20 cellular contexts compared by ENCODE assay signal in the genomic region with DNA sequence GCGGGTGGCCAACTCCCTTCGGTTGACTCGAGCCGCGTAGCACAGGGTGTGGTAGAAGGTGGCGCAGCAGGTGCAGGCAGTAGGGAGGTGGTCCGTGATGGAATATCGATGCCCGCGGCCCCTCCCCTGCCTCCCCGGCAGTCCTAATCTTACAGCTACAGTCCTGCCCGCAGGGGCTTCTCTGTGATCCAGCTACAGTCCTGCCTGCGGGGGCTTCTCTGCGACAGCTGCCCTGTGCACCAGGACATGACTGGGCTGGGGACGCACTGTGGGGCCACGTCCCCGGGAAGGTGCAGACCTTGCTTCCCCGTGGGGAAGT.
"Had no signal": no experiment of that assay in that cellular context is flagged by ENCODE, and none has a peak within 500 bp of the region (broad histone marks: within the 10 kb centered on the region; RNA-seq: fewer than 3 reads in every experiment).

No MANE protein-coding gene starts in this region.

- H3K4me3 ChIP-seq: colonic mucosa, esophagus squamous epithelium, left ventricle myocardium inferior, mucosa of descending colon, pancreas, psoas muscle, thoracic aorta, uterus had no signal

- H3K27ac ChIP-seq: colonic mucosa, epithelial cell of prostate, esophagus squamous epithelium, left ventricle myocardium inferior, pancreas, psoas muscle, thoracic aorta, uterus had no signal

- ATAC-seq: activated CD4-positive, alpha-beta T cell treated with anti-CD3 and anti-CD28 coated beads for 36 hours; activated T-cell treated with anti-CD3 and anti-CD28 coated beads, Interleukin-2, amount 50 U/mL, for 72 hours; mucosa of descending colon; pancreas; psoas muscle had no signal

- H3K27ac Mint-ChIP-seq: activated CD4-positive, alpha-beta T cell treated with anti-CD3 and anti-CD28 coated beads for 36 hours; activated naive CD8-positive, alpha-beta T cell; activated T-cell treated with anti-CD3 and anti-CD28 coated beads, Interleukin-2, amount 50 U/mL, for 72 hours had no signal

- H3K9me3 Mint-ChIP-seq: activated T-cell treated with anti-CD3 and anti-CD28 coated beads, Interleukin-2, amount 50 U/mL, for 72 hours had no signal

- H3K9me3 ChIP-seq: colonic mucosa, esophagus squamous epithelium, mucosa of descending colon, pancreas, psoas muscle, thoracic aorta, uterus had no signal

- H3K27me3 ChIP-seq: colonic mucosa, pancreas, uterus had no signal

- H3K4me3 Mint-ChIP-seq: activated CD4-positive, alpha-beta T cell treated with anti-CD3 and anti-CD28 coated beads for 36 hours; activated naive CD8-positive, alpha-beta T cell; activated T-cell treated with anti-CD3 and anti-CD28 coated beads, Interleukin-2, amount 50 U/mL, for 72 hours had no signal

- DNase-seq: activated CD4-positive, alpha-beta T cell treated with anti-CD3 and anti-CD28 coated beads for 36 hours; activated CD4-positive, CD25-positive, alpha-beta regulatory T cell; activated naive CD4-positive, alpha-beta T cell; activated T-cell treated with anti-CD3 and anti-CD28 coated beads for 4 hours; activated T-cell treated with anti-CD3 and anti-CD28 coated beads, Interleukin-2, amount 50 U/mL, for 72 hours; colonic mucosa; effector CD8-positive, alpha-beta T cell; esophagus squamous epithelium; glutamatergic neuron; left ventricle myocardium inferior; mucosa of descending colon; pancreas; psoas muscle; stimulated activated CD4-positive, alpha-beta T cell treated with anti-CD3 and anti-CD28 coated beads, Interleukin-2, amount 100 ng/mL, for 48 hours; stimulated activated naive CD4-positive, alpha-beta T cell treated with Interleukin-2 at 50 U/mL for 16 hours; trophoblast cell; uterus had no signal

- H3K4me1 ChIP-seq: colonic mucosa, esophagus squamous epithelium, left ventricle myocardium inferior, pancreas, psoas muscle, uterus had no signal

- H3K36me3 ChIP-seq: colonic mucosa, esophagus squamous epithelium, left ventricle myocardium inferior, pancreas, thoracic aorta, uterus had no signal
